In the genomic region with DNA sequence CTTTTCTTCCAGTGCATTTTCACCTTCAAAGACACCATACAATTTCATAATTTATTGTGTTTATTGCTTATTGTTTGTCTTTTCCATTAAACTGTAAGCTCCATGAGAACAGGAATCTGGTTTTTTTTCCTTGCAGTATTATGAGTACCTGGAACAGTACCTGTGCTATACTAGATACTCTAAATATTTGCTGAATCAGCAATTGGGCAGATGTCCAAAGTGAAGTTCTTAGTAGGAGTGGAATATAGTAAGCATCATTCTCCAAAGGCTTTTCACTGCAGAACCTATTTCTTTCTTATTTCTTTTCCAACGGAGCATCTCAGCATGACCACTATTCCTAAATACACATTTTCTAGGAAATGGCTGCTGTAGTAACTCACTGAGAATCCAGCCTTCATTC, we compare ENCODE assay signal across 23 cellular contexts.
"Had no signal": no experiment of that assay in that cellular context is flagged by ENCODE, and none has a peak within 500 bp of the region (broad histone marks: within the 10 kb centered on the region; RNA-seq: fewer than 3 reads in every experiment).

No MANE protein-coding gene starts in this region.

- DNase-seq: colonic mucosa; cortex of kidney; effector CD8-positive, alpha-beta T cell; effector memory CD8-positive, alpha-beta T cell; esophagus squamous epithelium; foreskin fibroblast; foreskin melanocyte; gastrocnemius medialis; glutamatergic neuron; heart right ventricle; hippocampal formation; left cardiac atrium; left lung; left ventricle myocardium superior; lower lobe of right lung; mesenchymal stem cell; mucosa of descending colon; naive B cell had no signal

- H3K27ac ChIP-seq: colonic mucosa, epithelial cell of prostate, esophagus squamous epithelium, heart right ventricle, left lung, lower lobe of right lung had no signal

- H3K4me3 ChIP-seq: colonic mucosa, esophagus squamous epithelium, gastrocnemius medialis, heart right ventricle, left lung, lower lobe of right lung, mucosa of descending colon had no signal

- H3K27me3 ChIP-seq: colonic mucosa, esophagus squamous epithelium, gastrocnemius medialis, heart right ventricle, left lung had no signal

- FAIRE-seq: endometrium, islet of Langerhans, keratinocyte had no signal

- H3K36me3 ChIP-seq: colonic mucosa, esophagus squamous epithelium, gastrocnemius medialis, heart right ventricle, left lung, lower lobe of right lung had no signal

- ATAC-seq: effector memory CD8-positive, alpha-beta T cell; esophagus mucosa; gastrocnemius medialis; heart right ventricle; left cardiac atrium; left lung; left ventricle myocardium superior; lower lobe of right lung; mucosa of descending colon had no signal

- H3K4me1 ChIP-seq: colonic mucosa, left lung, lower lobe of right lung had no signal

- H3K9me3 ChIP-seq: colonic mucosa, esophagus squamous epithelium, gastrocnemius medialis, heart right ventricle, left lung, lower lobe of right lung, mucosa of descending colon had no signal
